ENCODE assay signal across 9 cellular contexts in genomic region chr2:197168705-197169104, GRCh38.
DNase-seq lines count a peak whose midpoint lies in the region; ATAC-seq, FAIRE-seq and TF ChIP-seq lines count a peak whose summit lies in the region.
"Had no signal": no experiment of that assay in that cellular context is flagged by ENCODE, and none has a peak within 500 bp of the region (broad histone marks: within the 10 kb centered on the region; RNA-seq: fewer than 3 reads in every experiment).

No MANE protein-coding gene starts in this region.

- H3K27ac ChIP-seq in DOHH2 (ENCODE audit: low read depth, low read length) (peak overlapping the region; percentile 13; the same call in 1 of the 2 replicates), astrocyte (ENCODE audit: low read depth, low read length) (no peak overlapping the region), vagina (no peak overlapping the region)
- H3K27ac ChIP-seq: epithelial cell of prostate had no signal

- no peaks in the 10 kb centered on the region for H3K27me3 Mint-ChIP-seq in astrocyte (ENCODE audit: low read depth, unreplicated experiment)
- H3K27me3 Mint-ChIP-seq in immature natural killer cell (ENCODE audit: low read depth in 3 of 3): peaks cover 0 to 2% (median 0%) of the 10 kb centered on the region in 3 donors

- H3K4me3 ChIP-seq in DOHH2 (ENCODE audit: low read length): no peak overlapping the region
- H3K4me3 ChIP-seq in astrocyte (ENCODE audit: insufficient read depth, low read depth, low read length): no peak overlapping the region
- H3K4me3 ChIP-seq in vagina: no peak overlapping the region

- no peak overlapping the region for H3K9ac ChIP-seq in astrocyte (ENCODE audit: low read length)

- H3K36me3 ChIP-seq in DOHH2 (ENCODE audit: control insufficient read depth, low read length) (peaks cover 9% of the 10 kb centered on the region; the same call in 1 of the 2 replicates), astrocyte (ENCODE audit: insufficient read depth, low read length) (no peaks in the 10 kb centered on the region), vagina (no peaks in the 10 kb centered on the region)

- DNase-seq in Kasumi-1 (lab: John Stamatoyannopoulos, UW) (peak; percentile 81 to 96), T-helper 2 cell (peak in 4 of 5 experiments; percentile 17 to 73 (median 55)), astrocyte (ENCODE audit: low read depth) (no peak), immature natural killer cell (peak; percentile 38 to 56 (median 49)), vagina (ENCODE audit: extremely low spot score in 2 of 2) (no peak)
- DNase-seq in stimulated activated CD4-positive, alpha-beta T cell treated with anti-CD3 and anti-CD28 coated beads, Interleukin-1b, Interleukin-23, amount 100 ng/mL, for 4 hours (ENCODE audit: low read depth in 2 of 2): peak; percentile 58 to 62

- no peak overlapping the region for H2AFZ ChIP-seq in astrocyte (ENCODE audit: low read depth, low read length)

- H3K4me3 Mint-ChIP-seq in astrocyte (ENCODE audit: unreplicated experiment) (no peak overlapping the region), immature natural killer cell (peak overlapping the region in 2 of 5 donors; percentile 41 to 51)

- no peak for TF ChIP-seq POLR2A in vagina (IDR thresholded peaks at IDR 0.05)

- H3K9me3 ChIP-seq in DOHH2 (ENCODE audit: control insufficient read depth, insufficient read depth, low read length) (no peaks in the 10 kb centered on the region), astrocyte (ENCODE audit: insufficient read depth, low read depth, low read length) (no peaks in the 10 kb centered on the region), vagina (no peaks in the 10 kb centered on the region)

- H3K27me3 ChIP-seq in DOHH2 (ENCODE audit: control insufficient read depth, low read length): no peaks in the 10 kb centered on the region
- no peaks in the 10 kb centered on the region for H3K27me3 ChIP-seq in astrocyte (ENCODE audit: insufficient read depth, low read length)
- no peaks in the 10 kb centered on the region for H3K27me3 ChIP-seq in vagina

- peaks cover 58% of the 10 kb centered on the region for H3K4me1 ChIP-seq in DOHH2 (ENCODE audit: control insufficient read depth, low read length)
- H3K4me1 ChIP-seq in astrocyte (ENCODE audit: insufficient read depth, low read length): peaks cover 5% of the 10 kb centered on the region
- H3K4me1 ChIP-seq in vagina: peaks cover 26% of the 10 kb centered on the region

- intact Hi-C loops in vagina (cut with DNase I): no loop called here

- TF ChIP-seq CTCF in DOHH2 (IDR thresholded peaks at IDR 0.05; ENCODE audit: low read depth, low read length, poor library complexity, severe bottlenecking) (peak; percentile 97), astrocyte (IDR thresholded peaks at IDR 0.05; ENCODE audit: insufficient read depth, low read depth, low read length) (peak; percentile 54), vagina (IDR thresholded peaks at IDR 0.05) (peak in 1 of 3 experiments; percentile 28)

- H4K20me1 ChIP-seq in DOHH2 (ENCODE audit: control insufficient read depth, insufficient read depth, low read depth, low read length): no peaks in the 10 kb centered on the region
- H4K20me1 ChIP-seq in astrocyte (ENCODE audit: insufficient read depth, low read length): no peaks in the 10 kb centered on the region

- H3K4me1 Mint-ChIP-seq in astrocyte (ENCODE audit: low read depth, unreplicated experiment): no peaks in the 10 kb centered on the region
- H3K4me1 Mint-ChIP-seq in immature natural killer cell: peaks cover 70 to 83% of the 10 kb centered on the region in 2 donors

- H3K27ac Mint-ChIP-seq in astrocyte (ENCODE audit: unreplicated experiment) (no peak overlapping the region), immature natural killer cell (peak overlapping the region; percentile 25 to 91 (median 74))

- peak; percentile 83 for ATAC-seq in GM21390 (IDR thresholded peaks at IDR 0.05; ENCODE audit: unreplicated experiment)

- H3K4me2 ChIP-seq in DOHH2 (ENCODE audit: low read length) (peak overlapping the region; percentile 36), astrocyte (ENCODE audit: low read length) (no peak overlapping the region)

- H3K9me3 Mint-ChIP-seq in astrocyte (ENCODE audit: unreplicated experiment) (no peaks in the 10 kb centered on the region), immature natural killer cell (no peaks in the 10 kb centered on the region)

- peaks cover 13% of the 10 kb centered on the region for H3K79me2 ChIP-seq in DOHH2 (ENCODE audit: control insufficient read depth, low read length)
- H3K79me2 ChIP-seq in astrocyte (ENCODE audit: insufficient read depth, low read length): no peaks in the 10 kb centered on the region

- peaks cover 8% of the 10 kb centered on the region; the same call in 1 of the 2 replicates for H3F3A ChIP-seq in DOHH2 (ENCODE audit: control insufficient read depth, insufficient read depth)

- no peak for FAIRE-seq in astrocyte (lab: Jason Lieb, UNC)

- H3K36me3 Mint-ChIP-seq in astrocyte (ENCODE audit: low read depth, unreplicated experiment): peaks cover 2% of the 10 kb centered on the region
- peaks cover 0 to 6% (median 3%) of the 10 kb centered on the region in 3 donors for H3K36me3 Mint-ChIP-seq in immature natural killer cell

- no peaks in the 10 kb centered on the region for H3K9me2 ChIP-seq in DOHH2 (replicated peaks; ENCODE audit: control insufficient read depth, low read length)

Comparison
In these comparisons a context has a peak if more than half of its experiments do, and no peak if none do; other contexts are left out.
1. DNase-seq: peak in Kasumi-1 (2 of 2), T-helper 2 cell (4 of 5), immature natural killer cell (3 of 3) and stimulated activated CD4-positive, alpha-beta T cell treated with anti-CD3 and anti-CD28 coated beads, Interleukin-1b, Interleukin-23, amount 100 ng/mL, for 4 hours (2 of 2); none in astrocyte (single experiment) and vagina (0 of 2).